ENCODE assay signal across 20 cellular contexts in the genomic region with DNA sequence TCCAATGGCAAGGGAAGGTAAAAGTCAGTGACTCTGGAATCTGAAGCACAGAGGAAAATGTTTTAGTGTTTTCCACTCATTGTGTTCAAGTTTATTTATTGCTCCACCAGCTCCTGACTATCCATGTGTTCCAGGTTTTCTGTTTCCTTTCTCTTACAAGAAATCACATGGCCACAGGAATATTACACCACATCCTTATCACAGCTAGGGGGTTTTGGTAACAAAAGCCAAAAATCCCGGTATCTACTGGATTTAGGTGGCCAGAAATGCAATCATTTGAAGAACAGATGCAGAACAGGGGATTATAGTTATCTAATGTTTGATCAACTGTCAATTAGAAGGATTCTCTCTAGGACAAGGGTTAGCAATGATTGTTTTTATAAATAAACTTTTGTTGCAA. TPM values are rescaled to one million over a fixed set of nuclear protein-coding genes. Genes with fewer than 3 reads are reported as not detected.
DNase-seq lines count a peak whose midpoint lies in the region; ATAC-seq, FAIRE-seq and TF ChIP-seq lines count a peak whose summit lies in the region.
"Had no signal": no experiment of that assay in that cellular context is flagged by ENCODE, and none has a peak within 500 bp of the region (broad histone marks: within the 10 kb centered on the region; RNA-seq: fewer than 3 reads in every experiment).

No MANE protein-coding gene starts in this region.

- H3K4me3 Mint-ChIP-seq in activated CD4-positive, alpha-beta T cell treated with anti-CD3 and anti-CD28 coated beads for 36 hours = no peak overlapping the region
- H3K4me3 Mint-ChIP-seq: brain; CD4-positive, CD25-positive, alpha-beta regulatory T cell; stimulated activated naive CD8-positive, alpha-beta T cell treated with anti-CD3 and anti-CD28 coated beads, Interleukin-15, amount 100 ng/mL, for 72 hours had no signal

- H3K4me3 ChIP-seq in SJSA1 = no peak overlapping the region
- H3K4me3 ChIP-seq in osteoblast (ENCODE audit: insufficient read depth, low read length) = no peak overlapping the region
- H3K4me3 ChIP-seq: ovary had no signal

- H3K9me3 Mint-ChIP-seq in activated CD4-positive, alpha-beta T cell treated with anti-CD3 and anti-CD28 coated beads for 36 hours (ENCODE audit: low read depth) = no peaks in the 10 kb centered on the region
- H3K9me3 Mint-ChIP-seq: brain; CD4-positive, CD25-positive, alpha-beta regulatory T cell; stimulated activated naive CD8-positive, alpha-beta T cell treated with anti-CD3 and anti-CD28 coated beads, Interleukin-15, amount 100 ng/mL, for 72 hours had no signal

- POLR2A ChIA-PET in activated CD4-positive, alpha-beta T cell treated with anti-CD3 and anti-CD28 coated beads for 36 hours (lab: Charles Lee) = no interaction called here

- H3K9me3 ChIP-seq in SJSA1 (replicated peaks) (no peaks in the 10 kb centered on the region), osteoblast (ENCODE audit: low read depth, low read length) (no peaks in the 10 kb centered on the region)
- H3K9me3 ChIP-seq: ovary had no signal

- TF ChIP-seq CTCF in osteoblast (IDR thresholded peaks at IDR 0.05; ENCODE audit: extremely low read depth, low read depth, low read length) = no peak

- peaks cover 34% of the 10 kb centered on the region for H3K4me1 Mint-ChIP-seq in activated CD4-positive, alpha-beta T cell treated with anti-CD3 and anti-CD28 coated beads for 36 hours

- H3K79me2 ChIP-seq in osteoblast (ENCODE audit: insufficient read depth, low read length) = peaks cover 33% of the 10 kb centered on the region

- peaks cover 70% of the 10 kb centered on the region for H3K36me3 Mint-ChIP-seq in activated CD4-positive, alpha-beta T cell treated with anti-CD3 and anti-CD28 coated beads for 36 hours (ENCODE audit: low read depth)

- peaks cover 37% of the 10 kb centered on the region for H3K4me1 ChIP-seq in SJSA1 (replicated peaks)
- peaks cover 6% of the 10 kb centered on the region for H3K4me1 ChIP-seq in osteoblast (ENCODE audit: insufficient read depth, low read length)

- no peak for ATAC-seq in activated CD4-positive, alpha-beta T cell treated with anti-CD3 and anti-CD28 coated beads for 36 hours
- ATAC-seq: stimulated activated naive CD8-positive, alpha-beta T cell treated with anti-CD3 and anti-CD28 coated beads, Interleukin-15, amount 100 ng/mL, for 72 hours had no signal

- peaks cover 4% of the 10 kb centered on the region for H4K20me1 ChIP-seq in osteoblast (ENCODE audit: insufficient read depth, low read length)

- intact Hi-C loops in activated CD4-positive, alpha-beta T cell treated with anti-CD3 and anti-CD28 coated beads for 36 hours (cut with DNase I, micrococcal nuclease) = loop anchor here in 1 of 2 experiments (5.0 kb wide), 1 partner anchor 35 kb away; no protein-coding TSS in a partner anchor

- H2AFZ ChIP-seq in osteoblast (ENCODE audit: low read length) = no peak overlapping the region

- CTCF ChIA-PET in activated CD4-positive, alpha-beta T cell treated with anti-CD3 and anti-CD28 coated beads for 36 hours (lab: Charles Lee) = interaction anchor here (0.6 to 0.7 kb wide), 2 partner anchors 24 to 164 kb away, joined by 4 read pairs; no protein-coding TSS in a partner anchor

- peak; percentile 11 for DNase-seq in DMS114 treated with DMSO at 0.1 percent for 48 hours (lab: John Stamatoyannopoulos, UW; ENCODE audit: unreplicated experiment)
- no peak for DNase-seq in SJSA1 (ENCODE audit: low read depth in 1 of 2, low spot score in 2 of 2)
- peak; percentile 41 for DNase-seq in fibroblast of peridontal ligament (ENCODE audit: extremely low read depth)
- DNase-seq in osteoblast (ENCODE audit: insufficient read length, low spot score, missing footprints) = no peak
- DNase-seq in RCC 7860 (ENCODE audit: low spot score) = no peak
- DNase-seq in NCI-H748 treated with DMSO at 0.1 percent for 48 hours (lab: John Stamatoyannopoulos, UW) = no peak
- no peak for DNase-seq in activated CD4-positive, alpha-beta T cell treated with anti-CD3 and anti-CD28 coated beads for 36 hours
- no peak for DNase-seq in A172 (ENCODE audit: low spot score)
- DNase-seq: activated CD8-positive, alpha-beta memory T cell treated with anti-CD3 and anti-CD28 coated beads for 24 hours; CD4-positive, CD25-positive, alpha-beta regulatory T cell; effector CD8-positive, alpha-beta T cell; GDM1; NCI-H446 treated with DMSO at 0.1 percent for 48 hours; ovary; stimulated activated naive CD8-positive, alpha-beta T cell treated with anti-CD3 and anti-CD28 coated beads, Interleukin-15, amount 100 ng/mL, for 72 hours had no signal

- H3K27me3 ChIP-seq in SJSA1 (replicated peaks) (no peaks in the 10 kb centered on the region), osteoblast (ENCODE audit: insufficient read depth, low read length) (no peaks in the 10 kb centered on the region)
- H3K27me3 ChIP-seq: ovary had no signal

- H3K4me2 ChIP-seq in osteoblast (ENCODE audit: insufficient read depth, low read length) = no peak overlapping the region

- H3K27ac ChIP-seq in SJSA1 (0 out of 2 replicates have a peak overlapping the region, but pooled peaks have one; percentile 6), osteoblast (ENCODE audit: low read depth, low read length) (peak overlapping the region; percentile 8)
- H3K27ac ChIP-seq: VCaP had no signal

- no peak for FAIRE-seq in RCC 7860 (lab: Jason Lieb, UNC)
- FAIRE-seq: islet of Langerhans had no signal

- peaks cover 80% of the 10 kb centered on the region for H3K36me3 ChIP-seq in SJSA1
- H3K36me3 ChIP-seq in osteoblast (ENCODE audit: insufficient read depth, low read length) = peaks cover 54% of the 10 kb centered on the region
- H3K36me3 ChIP-seq: ovary had no signal

- H3K27me3 Mint-ChIP-seq in activated CD4-positive, alpha-beta T cell treated with anti-CD3 and anti-CD28 coated beads for 36 hours = no peaks in the 10 kb centered on the region
- H3K27me3 Mint-ChIP-seq: brain; CD4-positive, CD25-positive, alpha-beta regulatory T cell; stimulated activated naive CD8-positive, alpha-beta T cell treated with anti-CD3 and anti-CD28 coated beads, Interleukin-15, amount 100 ng/mL, for 72 hours had no signal

- no peak overlapping the region for H3K27ac Mint-ChIP-seq in activated CD4-positive, alpha-beta T cell treated with anti-CD3 and anti-CD28 coated beads for 36 hours
- H3K27ac Mint-ChIP-seq: CD4-positive, CD25-positive, alpha-beta regulatory T cell had no signal

RNA-seq across cellular contexts. Expression of a gene that starts 47.9 kb away (rescaled TPM):
- total RNA-seq in SJSA1 (2014; rRNA removed; shearing (Covaris generic)) = not detected in 2 replicates
- not detected in 2 replicates for total RNA-seq in osteoblast
- total RNA-seq in activated CD4-positive, alpha-beta T cell treated with anti-CD3 and anti-CD28 coated beads for 36 hours = not detected
- not detected in 2 replicates for total RNA-seq in A172 (2014; rRNA removed; shearing (Covaris generic))
- total RNA-seq: CD4-positive, CD25-positive, alpha-beta regulatory T cell; glomerular endothelial cell; OCI-LY7; ovary had no signal

Comparison
In these comparisons a context has a peak if more than half of its experiments do, and no peak if none do; other contexts are left out.
1. DNase-seq: peak in DMS114 treated with DMSO at 0.1 percent for 48 hours (single experiment) and fibroblast of peridontal ligament (single experiment); none in SJSA1 (0 of 2), osteoblast (single experiment), RCC 7860 (single experiment), NCI-H748 treated with DMSO at 0.1 percent for 48 hours (single experiment), activated CD4-positive, alpha-beta T cell treated with anti-CD3 and anti-CD28 coated beads for 36 hours (single experiment) and A172 (single experiment).